ENCODE assay signal across 1 cellular context in genomic region chr18:58682429-58683069, GRCh38.
TF ChIP-seq lines count a peak whose summit lies in the region.

No MANE protein-coding gene starts in this region.

TF ChIP-seq in K562, 482 proteins besides CTCF, POLR2A, EP300 and RAD21 (continued from another document):
- TF ChIP-seq, protein P1, sequence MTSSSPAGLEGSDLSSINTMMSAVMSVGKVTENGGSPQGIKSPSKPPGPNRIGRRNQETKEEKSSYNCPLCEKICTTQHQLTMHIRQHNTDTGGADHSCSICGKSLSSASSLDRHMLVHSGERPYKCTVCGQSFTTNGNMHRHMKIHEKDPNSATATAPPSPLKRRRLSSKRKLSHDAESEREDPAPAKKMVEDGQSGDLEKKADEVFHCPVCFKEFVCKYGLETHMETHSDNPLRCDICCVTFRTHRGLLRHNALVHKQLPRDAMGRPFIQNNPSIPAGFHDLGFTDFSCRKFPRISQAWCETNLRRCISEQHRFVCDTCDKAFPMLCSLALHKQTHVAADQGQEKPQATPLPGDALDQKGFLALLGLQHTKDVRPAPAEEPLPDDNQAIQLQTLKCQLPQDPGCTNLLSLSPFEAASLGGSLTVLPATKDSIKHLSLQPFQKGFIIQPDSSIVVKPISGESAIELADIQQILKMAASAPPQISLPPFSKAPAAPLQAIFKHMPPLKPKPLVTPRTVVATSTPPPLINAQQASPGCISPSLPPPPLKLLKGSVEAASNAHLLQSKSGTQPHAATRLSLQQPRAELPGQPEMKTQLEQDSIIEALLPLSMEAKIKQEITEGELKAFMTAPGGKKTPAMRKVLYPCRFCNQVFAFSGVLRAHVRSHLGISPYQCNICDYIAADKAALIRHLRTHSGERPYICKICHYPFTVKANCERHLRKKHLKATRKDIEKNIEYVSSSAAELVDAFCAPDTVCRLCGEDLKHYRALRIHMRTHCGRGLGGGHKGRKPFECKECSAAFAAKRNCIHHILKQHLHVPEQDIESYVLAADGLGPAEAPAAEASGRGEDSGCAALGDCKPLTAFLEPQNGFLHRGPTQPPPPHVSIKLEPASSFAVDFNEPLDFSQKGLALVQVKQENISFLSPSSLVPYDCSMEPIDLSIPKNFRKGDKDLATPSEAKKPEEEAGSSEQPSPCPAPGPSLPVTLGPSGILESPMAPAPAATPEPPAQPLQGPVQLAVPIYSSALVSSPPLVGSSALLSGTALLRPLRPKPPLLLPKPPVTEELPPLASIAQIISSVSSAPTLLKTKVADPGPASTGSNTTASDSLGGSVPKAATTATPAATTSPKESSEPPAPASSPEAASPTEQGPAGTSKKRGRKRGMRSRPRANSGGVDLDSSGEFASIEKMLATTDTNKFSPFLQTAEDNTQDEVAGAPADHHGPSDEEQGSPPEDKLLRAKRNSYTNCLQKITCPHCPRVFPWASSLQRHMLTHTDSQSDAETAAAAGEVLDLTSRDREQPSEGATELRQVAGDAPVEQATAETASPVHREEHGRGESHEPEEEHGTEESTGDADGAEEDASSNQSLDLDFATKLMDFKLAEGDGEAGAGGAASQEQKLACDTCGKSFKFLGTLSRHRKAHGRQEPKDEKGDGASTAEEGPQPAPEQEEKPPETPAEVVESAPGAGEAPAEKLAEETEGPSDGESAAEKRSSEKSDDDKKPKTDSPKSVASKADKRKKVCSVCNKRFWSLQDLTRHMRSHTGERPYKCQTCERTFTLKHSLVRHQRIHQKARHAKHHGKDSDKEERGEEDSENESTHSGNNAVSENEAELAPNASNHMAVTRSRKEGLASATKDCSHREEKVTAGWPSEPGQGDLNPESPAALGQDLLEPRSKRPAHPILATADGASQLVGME (CRISPR knock-in tag; IDR thresholded peaks at IDR 0.05): no peak
